In the genomic region with DNA sequence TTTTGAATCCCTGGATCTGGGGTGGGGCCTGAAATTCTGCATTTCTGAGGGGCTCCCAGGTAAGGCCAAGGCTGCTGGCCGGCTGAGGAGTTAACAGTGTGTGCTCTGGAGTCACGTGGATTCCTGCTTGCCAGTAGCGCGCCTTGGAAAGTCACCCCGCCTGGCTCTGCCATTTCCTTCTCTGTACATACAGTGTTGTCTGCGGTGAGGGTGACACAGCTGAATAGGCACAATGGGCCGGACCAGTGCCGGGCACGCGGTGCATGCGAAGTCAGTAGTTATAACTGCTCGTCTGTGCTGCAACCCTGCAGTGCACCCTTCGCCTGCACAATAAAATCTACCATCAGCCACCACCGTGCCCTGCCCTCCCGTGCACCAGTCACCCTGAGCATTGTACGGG, we compare ENCODE assay signal across 2 cellular contexts.
A peak's percentile ranks its signal among the peaks of the same experiment; 100 is the strongest.
TF ChIP-seq lines count a peak whose summit lies in the region.

No MANE protein-coding gene starts in this region.

TF ChIP-seq in GM23338, 12 proteins besides CTCF, POLR2A, EP300 and RAD21 (continues in another document):
- TF ChIP-seq ZNF462 (CRISPR knock-in tag; IDR thresholded peaks at IDR 0.05) (no peak), ETS1 (IDR thresholded peaks at IDR 0.05) (no peak), CREB1 (CRISPR knock-in tag; IDR thresholded peaks at IDR 0.05; ENCODE audit: low read depth) (no peak), ZNF331 (CRISPR knock-in tag; IDR thresholded peaks at IDR 0.05; ENCODE audit: low read depth) (no peak), EZH2phosphoT487 (IDR thresholded peaks at IDR 0.05; ENCODE audit: unreplicated experiment) (no peak), POLR2AphosphoS5 (IDR thresholded peaks at IDR 0.05; ENCODE audit: low read depth) (no peak), EZH2 (IDR thresholded peaks at IDR 0.05; ENCODE audit: low read depth, unreplicated experiment) (no peak), ZNF114 (CRISPR knock-in tag; IDR thresholded peaks at IDR 0.05) (no peak), NANOG (IDR thresholded peaks at IDR 0.05; ENCODE audit: borderline replicate concordance) (no peak)
- TF ChIP-seq, protein P1, sequence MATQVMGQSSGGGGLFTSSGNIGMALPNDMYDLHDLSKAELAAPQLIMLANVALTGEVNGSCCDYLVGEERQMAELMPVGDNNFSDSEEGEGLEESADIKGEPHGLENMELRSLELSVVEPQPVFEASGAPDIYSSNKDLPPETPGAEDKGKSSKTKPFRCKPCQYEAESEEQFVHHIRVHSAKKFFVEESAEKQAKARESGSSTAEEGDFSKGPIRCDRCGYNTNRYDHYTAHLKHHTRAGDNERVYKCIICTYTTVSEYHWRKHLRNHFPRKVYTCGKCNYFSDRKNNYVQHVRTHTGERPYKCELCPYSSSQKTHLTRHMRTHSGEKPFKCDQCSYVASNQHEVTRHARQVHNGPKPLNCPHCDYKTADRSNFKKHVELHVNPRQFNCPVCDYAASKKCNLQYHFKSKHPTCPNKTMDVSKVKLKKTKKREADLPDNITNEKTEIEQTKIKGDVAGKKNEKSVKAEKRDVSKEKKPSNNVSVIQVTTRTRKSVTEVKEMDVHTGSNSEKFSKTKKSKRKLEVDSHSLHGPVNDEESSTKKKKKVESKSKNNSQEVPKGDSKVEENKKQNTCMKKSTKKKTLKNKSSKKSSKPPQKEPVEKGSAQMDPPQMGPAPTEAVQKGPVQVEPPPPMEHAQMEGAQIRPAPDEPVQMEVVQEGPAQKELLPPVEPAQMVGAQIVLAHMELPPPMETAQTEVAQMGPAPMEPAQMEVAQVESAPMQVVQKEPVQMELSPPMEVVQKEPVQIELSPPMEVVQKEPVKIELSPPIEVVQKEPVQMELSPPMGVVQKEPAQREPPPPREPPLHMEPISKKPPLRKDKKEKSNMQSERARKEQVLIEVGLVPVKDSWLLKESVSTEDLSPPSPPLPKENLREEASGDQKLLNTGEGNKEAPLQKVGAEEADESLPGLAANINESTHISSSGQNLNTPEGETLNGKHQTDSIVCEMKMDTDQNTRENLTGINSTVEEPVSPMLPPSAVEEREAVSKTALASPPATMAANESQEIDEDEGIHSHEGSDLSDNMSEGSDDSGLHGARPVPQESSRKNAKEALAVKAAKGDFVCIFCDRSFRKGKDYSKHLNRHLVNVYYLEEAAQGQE (IDR thresholded peaks at IDR 0.05; ENCODE audit: unreplicated experiment): no peak

TF ChIP-seq in K562, 482 proteins besides CTCF, POLR2A, EP300 and RAD21 (continued from another document):
- TF ChIP-seq, protein P2, sequence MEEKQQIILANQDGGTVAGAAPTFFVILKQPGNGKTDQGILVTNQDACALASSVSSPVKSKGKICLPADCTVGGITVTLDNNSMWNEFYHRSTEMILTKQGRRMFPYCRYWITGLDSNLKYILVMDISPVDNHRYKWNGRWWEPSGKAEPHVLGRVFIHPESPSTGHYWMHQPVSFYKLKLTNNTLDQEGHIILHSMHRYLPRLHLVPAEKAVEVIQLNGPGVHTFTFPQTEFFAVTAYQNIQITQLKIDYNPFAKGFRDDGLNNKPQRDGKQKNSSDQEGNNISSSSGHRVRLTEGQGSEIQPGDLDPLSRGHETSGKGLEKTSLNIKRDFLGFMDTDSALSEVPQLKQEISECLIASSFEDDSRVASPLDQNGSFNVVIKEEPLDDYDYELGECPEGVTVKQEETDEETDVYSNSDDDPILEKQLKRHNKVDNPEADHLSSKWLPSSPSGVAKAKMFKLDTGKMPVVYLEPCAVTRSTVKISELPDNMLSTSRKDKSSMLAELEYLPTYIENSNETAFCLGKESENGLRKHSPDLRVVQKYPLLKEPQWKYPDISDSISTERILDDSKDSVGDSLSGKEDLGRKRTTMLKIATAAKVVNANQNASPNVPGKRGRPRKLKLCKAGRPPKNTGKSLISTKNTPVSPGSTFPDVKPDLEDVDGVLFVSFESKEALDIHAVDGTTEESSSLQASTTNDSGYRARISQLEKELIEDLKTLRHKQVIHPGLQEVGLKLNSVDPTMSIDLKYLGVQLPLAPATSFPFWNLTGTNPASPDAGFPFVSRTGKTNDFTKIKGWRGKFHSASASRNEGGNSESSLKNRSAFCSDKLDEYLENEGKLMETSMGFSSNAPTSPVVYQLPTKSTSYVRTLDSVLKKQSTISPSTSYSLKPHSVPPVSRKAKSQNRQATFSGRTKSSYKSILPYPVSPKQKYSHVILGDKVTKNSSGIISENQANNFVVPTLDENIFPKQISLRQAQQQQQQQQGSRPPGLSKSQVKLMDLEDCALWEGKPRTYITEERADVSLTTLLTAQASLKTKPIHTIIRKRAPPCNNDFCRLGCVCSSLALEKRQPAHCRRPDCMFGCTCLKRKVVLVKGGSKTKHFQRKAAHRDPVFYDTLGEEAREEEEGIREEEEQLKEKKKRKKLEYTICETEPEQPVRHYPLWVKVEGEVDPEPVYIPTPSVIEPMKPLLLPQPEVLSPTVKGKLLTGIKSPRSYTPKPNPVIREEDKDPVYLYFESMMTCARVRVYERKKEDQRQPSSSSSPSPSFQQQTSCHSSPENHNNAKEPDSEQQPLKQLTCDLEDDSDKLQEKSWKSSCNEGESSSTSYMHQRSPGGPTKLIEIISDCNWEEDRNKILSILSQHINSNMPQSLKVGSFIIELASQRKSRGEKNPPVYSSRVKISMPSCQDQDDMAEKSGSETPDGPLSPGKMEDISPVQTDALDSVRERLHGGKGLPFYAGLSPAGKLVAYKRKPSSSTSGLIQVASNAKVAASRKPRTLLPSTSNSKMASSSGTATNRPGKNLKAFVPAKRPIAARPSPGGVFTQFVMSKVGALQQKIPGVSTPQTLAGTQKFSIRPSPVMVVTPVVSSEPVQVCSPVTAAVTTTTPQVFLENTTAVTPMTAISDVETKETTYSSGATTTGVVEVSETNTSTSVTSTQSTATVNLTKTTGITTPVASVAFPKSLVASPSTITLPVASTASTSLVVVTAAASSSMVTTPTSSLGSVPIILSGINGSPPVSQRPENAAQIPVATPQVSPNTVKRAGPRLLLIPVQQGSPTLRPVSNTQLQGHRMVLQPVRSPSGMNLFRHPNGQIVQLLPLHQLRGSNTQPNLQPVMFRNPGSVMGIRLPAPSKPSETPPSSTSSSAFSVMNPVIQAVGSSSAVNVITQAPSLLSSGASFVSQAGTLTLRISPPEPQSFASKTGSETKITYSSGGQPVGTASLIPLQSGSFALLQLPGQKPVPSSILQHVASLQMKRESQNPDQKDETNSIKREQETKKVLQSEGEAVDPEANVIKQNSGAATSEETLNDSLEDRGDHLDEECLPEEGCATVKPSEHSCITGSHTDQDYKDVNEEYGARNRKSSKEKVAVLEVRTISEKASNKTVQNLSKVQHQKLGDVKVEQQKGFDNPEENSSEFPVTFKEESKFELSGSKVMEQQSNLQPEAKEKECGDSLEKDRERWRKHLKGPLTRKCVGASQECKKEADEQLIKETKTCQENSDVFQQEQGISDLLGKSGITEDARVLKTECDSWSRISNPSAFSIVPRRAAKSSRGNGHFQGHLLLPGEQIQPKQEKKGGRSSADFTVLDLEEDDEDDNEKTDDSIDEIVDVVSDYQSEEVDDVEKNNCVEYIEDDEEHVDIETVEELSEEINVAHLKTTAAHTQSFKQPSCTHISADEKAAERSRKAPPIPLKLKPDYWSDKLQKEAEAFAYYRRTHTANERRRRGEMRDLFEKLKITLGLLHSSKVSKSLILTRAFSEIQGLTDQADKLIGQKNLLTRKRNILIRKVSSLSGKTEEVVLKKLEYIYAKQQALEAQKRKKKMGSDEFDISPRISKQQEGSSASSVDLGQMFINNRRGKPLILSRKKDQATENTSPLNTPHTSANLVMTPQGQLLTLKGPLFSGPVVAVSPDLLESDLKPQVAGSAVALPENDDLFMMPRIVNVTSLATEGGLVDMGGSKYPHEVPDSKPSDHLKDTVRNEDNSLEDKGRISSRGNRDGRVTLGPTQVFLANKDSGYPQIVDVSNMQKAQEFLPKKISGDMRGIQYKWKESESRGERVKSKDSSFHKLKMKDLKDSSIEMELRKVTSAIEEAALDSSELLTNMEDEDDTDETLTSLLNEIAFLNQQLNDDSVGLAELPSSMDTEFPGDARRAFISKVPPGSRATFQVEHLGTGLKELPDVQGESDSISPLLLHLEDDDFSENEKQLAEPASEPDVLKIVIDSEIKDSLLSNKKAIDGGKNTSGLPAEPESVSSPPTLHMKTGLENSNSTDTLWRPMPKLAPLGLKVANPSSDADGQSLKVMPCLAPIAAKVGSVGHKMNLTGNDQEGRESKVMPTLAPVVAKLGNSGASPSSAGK (IDR thresholded peaks at IDR 0.05): peak; percentile 30; the same call in 1 of the 2 replicates
- TF ChIP-seq TCFL5 (CRISPR knock-in tag; conservative IDR thresholded peaks at IDR 0.05): no peak
